In the genomic region with DNA sequence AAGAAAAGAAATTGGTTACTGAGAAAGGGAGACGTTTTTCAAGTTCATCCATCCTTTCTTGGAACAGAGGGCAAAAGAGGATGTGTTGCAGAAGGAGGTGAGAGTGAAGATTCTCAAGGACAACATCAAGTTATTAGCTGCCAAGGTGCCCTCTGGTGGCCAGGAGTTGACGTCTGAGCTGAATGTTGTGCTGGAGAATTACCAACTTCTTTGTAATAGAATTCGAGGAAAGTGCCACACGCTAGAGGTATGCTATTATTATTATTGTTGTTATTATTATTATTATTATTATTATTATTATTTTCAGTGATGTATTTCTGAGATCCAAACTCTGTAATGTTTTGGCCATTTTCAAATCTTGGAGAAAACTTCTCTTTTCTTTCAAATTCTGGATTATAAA, we compare ENCODE assay signal across 8 cellular contexts.
DNase-seq lines count a peak whose midpoint lies in the region; ATAC-seq and TF ChIP-seq lines count a peak whose summit lies in the region.

No MANE protein-coding gene starts in this region.

- peak; percentile 77 for TF ChIP-seq CTCF in Loucy (conservative IDR thresholded peaks at IDR 0.05; ENCODE audit: low read length)

- peak; percentile 83 for ATAC-seq in GM21723 (IDR thresholded peaks at IDR 0.05; ENCODE audit: unreplicated experiment)
- peak; percentile 85 for ATAC-seq in SK-N-SH treated with all-trans-retinoic acid at 6 μM for 48 hours
- ATAC-seq in Right ventricle myocardium superior (ENCODE audit: poor library complexity): peak; percentile 39
- ATAC-seq in HG03442 (IDR thresholded peaks at IDR 0.05; ENCODE audit: unreplicated experiment): no peak

- no peaks in the 10 kb centered on the region for H3K9me3 ChIP-seq in Loucy (ENCODE audit: insufficient read depth, low read depth, low read length)

- peaks cover 49% of the 10 kb centered on the region; the same call in 1 of the 2 replicates for H3K36me3 ChIP-seq in Loucy (ENCODE audit: insufficient read depth, low read length)

- intact Hi-C loops in Right ventricle myocardium superior (cut with DNase I): loop anchor here (5.0 kb wide), 1 partner anchor 375 kb away; no protein-coding TSS in a partner anchor

- no peak overlapping the region for H3K4me2 ChIP-seq in Loucy (ENCODE audit: low read depth, low read length, poor library complexity, severe bottlenecking)

- H3K9ac ChIP-seq in Loucy (ENCODE audit: low read depth, low read length, poor library complexity, severe bottlenecking): no peak overlapping the region

- no peaks in the 10 kb centered on the region for H3K9me2 ChIP-seq in Loucy (replicated peaks; ENCODE audit: low read depth, low read length)

- DNase-seq in DMS79 treated with DMSO at 0.1 percent for 48 hours (lab: John Stamatoyannopoulos, UW): peak; percentile 21
- peak; percentile 78 for DNase-seq in activated naive CD4-positive, alpha-beta T cell treated with anti-CD3 and anti-CD28 coated beads, Interleukin-2, amount 50 U/mL, for 16 hours
- DNase-seq in Right ventricle myocardium superior: peak; percentile 83
- DNase-seq in putamen (ENCODE audit: low spot score): peak; percentile 41

- peaks cover 7% of the 10 kb centered on the region for H3K4me1 ChIP-seq in Loucy (ENCODE audit: insufficient read depth, low read length, poor library complexity, severe bottlenecking)

- H3F3A ChIP-seq in Loucy (ENCODE audit: low read depth): no peaks in the 10 kb centered on the region

- H2AFZ ChIP-seq in Loucy (ENCODE audit: low read length): no peak overlapping the region

- H3K79me2 ChIP-seq in Loucy (ENCODE audit: insufficient read depth, low read length): no peaks in the 10 kb centered on the region

- H3K4me3 ChIP-seq in Loucy (ENCODE audit: low read length, poor library complexity, severe bottlenecking): no peak overlapping the region

- H4K20me1 ChIP-seq in Loucy (ENCODE audit: insufficient read depth, low read length, poor library complexity, severe bottlenecking): no peaks in the 10 kb centered on the region

- H3K27me3 ChIP-seq in Loucy (ENCODE audit: insufficient read depth, low read length, poor library complexity, severe bottlenecking): no peaks in the 10 kb centered on the region

TF ChIP-seq in SK-N-SH treated with all-trans-retinoic acid at 6 μM for 48 hours, 23 proteins besides CTCF, POLR2A, EP300 and RAD21:
- TF ChIP-seq ZC3H10 (CRISPR knock-in tag; IDR thresholded peaks at IDR 0.05): no peak
TF ChIP-seq in SK-N-SH treated with all-trans-retinoic acid at 6 μM for 48 hours: peak in this region for 0.

Comparison
In these comparisons a context has a peak if more than half of its experiments do, and no peak if none do; other contexts are left out.
1. DNase-seq: peak in every context shown above with its lines; median percentile 83 in Right ventricle myocardium superior; 78 in activated naive CD4-positive, alpha-beta T cell treated with anti-CD3 and anti-CD28 coated beads, Interleukin-2, amount 50 U/mL, for 16 hours; 41 in putamen; 21 in DMS79 treated with DMSO at 0.1 percent for 48 hours.